Comparison of ENCODE assay signal across 16 cellular contexts in genomic region chr10:130191380-130191779, GRCh38. TPM values are rescaled to one million over a fixed set of nuclear protein-coding genes. Genes with fewer than 3 reads are reported as not detected.
A peak's percentile ranks its signal among the peaks of the same experiment; 100 is the strongest.
DNase-seq lines count a peak whose midpoint lies in the region; ATAC-seq, FAIRE-seq and TF ChIP-seq lines count a peak whose summit lies in the region.
"Had no signal": no experiment of that assay in that cellular context is flagged by ENCODE, and none has a peak within 500 bp of the region (broad histone marks: within the 10 kb centered on the region; RNA-seq: fewer than 3 reads in every experiment).

No MANE protein-coding gene starts in this region.

- peaks cover 5% of the 10 kb centered on the region for H3K27me3 Mint-ChIP-seq in activated CD8-positive, alpha-beta T cell treated with anti-CD3 and anti-CD28 coated beads for 36 hours
- H3K27me3 Mint-ChIP-seq in activated CD8-positive, alpha-beta T cell treated with anti-CD3 and anti-CD28 coated beads, Interleukin-2, amount 10 ng/mL, durations not matched to agents 7 days and 5 days (ENCODE audit: low read depth): no peaks in the 10 kb centered on the region
- peaks cover 0 to 10% of the 10 kb centered on the region in 2 donors for H3K27me3 Mint-ChIP-seq in effector memory CD8-positive, alpha-beta T cell
- H3K27me3 Mint-ChIP-seq in osteocyte (ENCODE audit: unreplicated experiment): no peaks in the 10 kb centered on the region

- TF ChIP-seq CTCF in activated CD8-positive, alpha-beta T cell treated with anti-CD3 and anti-CD28 coated beads for 36 hours (IDR thresholded peaks at IDR 0.05): no peak
- TF ChIP-seq CTCF in GM20000 (IDR thresholded peaks at IDR 0.05; ENCODE audit: extremely low read depth, missing control alignments) (no peak), osteocyte (IDR thresholded peaks at IDR 0.05) (no peak)

- peak overlapping the region; percentile 32 for H3K4me3 Mint-ChIP-seq in activated CD8-positive, alpha-beta T cell treated with anti-CD3 and anti-CD28 coated beads for 36 hours
- H3K4me3 Mint-ChIP-seq in activated CD8-positive, alpha-beta T cell treated with anti-CD3 and anti-CD28 coated beads, Interleukin-2, amount 10 ng/mL, durations not matched to agents 7 days and 5 days: no peak overlapping the region
- peak overlapping the region; percentile 65 to 69 for H3K4me3 Mint-ChIP-seq in effector memory CD8-positive, alpha-beta T cell
- peak overlapping the region; percentile 56 for H3K4me3 Mint-ChIP-seq in osteocyte (ENCODE audit: unreplicated experiment)
- H3K4me3 Mint-ChIP-seq: neural progenitor cell had no signal

- POLR2A ChIA-PET in activated CD8-positive, alpha-beta T cell treated with anti-CD3 and anti-CD28 coated beads for 36 hours (lab: Charles Lee): no interaction called here
- POLR2A ChIA-PET in activated CD8-positive, alpha-beta T cell treated with anti-CD3 and anti-CD28 coated beads, Interleukin-2, amount 10 ng/mL, durations not matched to agents 7 days and 5 days (lab: Charles Lee): no interaction called here

- no peak for DNase-seq in activated CD8-positive, alpha-beta T cell treated with anti-CD3 and anti-CD28 coated beads for 36 hours
- no peak for DNase-seq in activated CD8-positive, alpha-beta T cell treated with anti-CD3 and anti-CD28 coated beads, Interleukin-2, amount 10 ng/mL, durations not matched to agents 7 days and 5 days
- peak; percentile 8 for DNase-seq in GM20000 (ENCODE audit: low spot score)
- no peak for DNase-seq in effector memory CD8-positive, alpha-beta T cell
- no peak for DNase-seq in osteocyte (ENCODE audit: extremely low spot score, unreplicated experiment)
- no peak for DNase-seq in GF-D8 (lab: John Stamatoyannopoulos, UW)
- no peak for DNase-seq in GM12892 (ENCODE audit: insufficient read length)
- DNase-seq: effector CD8-positive, alpha-beta T cell; EL; heart right ventricle; Kasumi-1; NCI-H1417; PC-9; stimulated activated CD4-positive, alpha-beta T cell treated with anti-CD3 and anti-CD28 coated beads, Interleukin-15, amount 100 ng/mL, for 24 hours had no signal

- no peak for FAIRE-seq in GM12892 (lab: Jason Lieb, UNC)

- intact Hi-C loops in activated CD8-positive, alpha-beta T cell treated with anti-CD3 and anti-CD28 coated beads for 36 hours (cut with micrococcal nuclease): no loop called here

- no peaks in the 10 kb centered on the region for H3K9me3 Mint-ChIP-seq in activated CD8-positive, alpha-beta T cell treated with anti-CD3 and anti-CD28 coated beads for 36 hours
- no peaks in the 10 kb centered on the region for H3K9me3 Mint-ChIP-seq in activated CD8-positive, alpha-beta T cell treated with anti-CD3 and anti-CD28 coated beads, Interleukin-2, amount 10 ng/mL, durations not matched to agents 7 days and 5 days (ENCODE audit: insufficient read depth)
- H3K9me3 Mint-ChIP-seq in effector memory CD8-positive, alpha-beta T cell: no peaks in the 10 kb centered on the region
- no peaks in the 10 kb centered on the region for H3K9me3 Mint-ChIP-seq in osteocyte (ENCODE audit: unreplicated experiment)
- H3K9me3 Mint-ChIP-seq: neural progenitor cell had no signal

- CTCF ChIA-PET in activated CD8-positive, alpha-beta T cell treated with anti-CD3 and anti-CD28 coated beads for 36 hours (lab: Charles Lee): interaction anchor here (0.9 to 1.4 kb wide), 3 partner anchors 8 to 164 kb away, joined by 3 to 5 read pairs (median 3); no protein-coding TSS in a partner anchor
- CTCF ChIA-PET in activated CD8-positive, alpha-beta T cell treated with anti-CD3 and anti-CD28 coated beads, Interleukin-2, amount 10 ng/mL, durations not matched to agents 7 days and 5 days (lab: Charles Lee): interaction anchor here (0.9 to 1.2 kb wide), 3 partner anchors 21 to 1683 kb away, joined by 3 to 4 read pairs (median 4); no protein-coding TSS in a partner anchor

- ATAC-seq in activated CD8-positive, alpha-beta T cell treated with anti-CD3 and anti-CD28 coated beads for 36 hours: no peak
- no peak for ATAC-seq in activated CD8-positive, alpha-beta T cell treated with anti-CD3 and anti-CD28 coated beads, Interleukin-2, amount 10 ng/mL, durations not matched to agents 7 days and 5 days
- ATAC-seq in effector memory CD8-positive, alpha-beta T cell (replicated peaks): no peak
- ATAC-seq in GM18861 (IDR thresholded peaks at IDR 0.05; ENCODE audit: unreplicated experiment): no peak

- no peak overlapping the region for H3K27ac Mint-ChIP-seq in activated CD8-positive, alpha-beta T cell treated with anti-CD3 and anti-CD28 coated beads for 36 hours
- H3K27ac Mint-ChIP-seq in activated CD8-positive, alpha-beta T cell treated with anti-CD3 and anti-CD28 coated beads, Interleukin-2, amount 10 ng/mL, durations not matched to agents 7 days and 5 days: no peak overlapping the region
- H3K27ac Mint-ChIP-seq in effector memory CD8-positive, alpha-beta T cell: no peak overlapping the region
- no peak overlapping the region for H3K27ac Mint-ChIP-seq in osteocyte (ENCODE audit: unreplicated experiment)
- H3K27ac Mint-ChIP-seq: neural progenitor cell had no signal

- no peaks in the 10 kb centered on the region for H3K4me1 Mint-ChIP-seq in activated CD8-positive, alpha-beta T cell treated with anti-CD3 and anti-CD28 coated beads for 36 hours (ENCODE audit: low read depth)
- H3K4me1 Mint-ChIP-seq in activated CD8-positive, alpha-beta T cell treated with anti-CD3 and anti-CD28 coated beads, Interleukin-2, amount 10 ng/mL, durations not matched to agents 7 days and 5 days (ENCODE audit: low read depth): peaks cover 2% of the 10 kb centered on the region
- H3K4me1 Mint-ChIP-seq in effector memory CD8-positive, alpha-beta T cell (ENCODE audit: low read depth in 2 of 2): peaks cover 5 to 7% of the 10 kb centered on the region in 2 donors
- no peaks in the 10 kb centered on the region for H3K4me1 Mint-ChIP-seq in osteocyte (ENCODE audit: unreplicated experiment)

- TF ChIP-seq POLR2A in GM12892 (IDR thresholded peaks at IDR 0.05; ENCODE audit: low read depth, low read length): no peak

- H3K36me3 Mint-ChIP-seq in activated CD8-positive, alpha-beta T cell treated with anti-CD3 and anti-CD28 coated beads for 36 hours (ENCODE audit: low read depth): peaks cover 2% of the 10 kb centered on the region
- no peaks in the 10 kb centered on the region for H3K36me3 Mint-ChIP-seq in activated CD8-positive, alpha-beta T cell treated with anti-CD3 and anti-CD28 coated beads, Interleukin-2, amount 10 ng/mL, durations not matched to agents 7 days and 5 days (ENCODE audit: low read depth)
- H3K36me3 Mint-ChIP-seq in effector memory CD8-positive, alpha-beta T cell (ENCODE audit: insufficient read depth): peaks cover 4% of the 10 kb centered on the region
- no peaks in the 10 kb centered on the region for H3K36me3 Mint-ChIP-seq in osteocyte (ENCODE audit: unreplicated experiment)

RNA-seq across cellular contexts. Expression of gene GLRX3, which starts 55.2 kb away (rescaled TPM):
- total RNA-seq in activated CD8-positive, alpha-beta T cell treated with anti-CD3 and anti-CD28 coated beads for 36 hours: 100 to 1,000 TPM; 109 to 121 TPM
- 10 to 100 TPM; 79.4 to 80.6 TPM for total RNA-seq in activated CD8-positive, alpha-beta T cell treated with anti-CD3 and anti-CD28 coated beads, Interleukin-2, amount 10 ng/mL, durations not matched to agents 7 days and 5 days
- total RNA-seq in osteocyte: 58.7 and 61.2 TPM in 2 replicates
- polyA plus RNA-seq in GM12892 (2012; ENCODE audit: missing spikeins): 131 TPM
